ENCODE assay signal across 15 cellular contexts in genomic region chr2:16729901-16730300, GRCh38.
DNase-seq lines count a peak whose midpoint lies in the region; TF ChIP-seq lines count a peak whose summit lies in the region.
"Had no signal": no experiment of that assay in that cellular context is flagged by ENCODE, and none has a peak within 500 bp of the region (broad histone marks: within the 10 kb centered on the region; RNA-seq: fewer than 3 reads in every experiment).

No MANE protein-coding gene starts in this region.

- H3K27me3 ChIP-seq in A673 (replicated peaks; ENCODE audit: insufficient read depth, low read depth, low read length, poor library complexity) (no peaks in the 10 kb centered on the region), DOHH2 (ENCODE audit: control insufficient read depth, low read length) (no peaks in the 10 kb centered on the region)

- no peak for TF ChIP-seq CTCF in A673 (conservative IDR thresholded peaks at IDR 0.05; ENCODE audit: low read depth, low read length)
- TF ChIP-seq CTCF in DOHH2 (IDR thresholded peaks at IDR 0.05; ENCODE audit: low read depth, low read length, poor library complexity, severe bottlenecking) = no peak
- no peak for TF ChIP-seq CTCF in OCI-LY7 (conservative IDR thresholded peaks at IDR 0.05; ENCODE audit: low read length)
- no peak for TF ChIP-seq CTCF in nephron (IDR thresholded peaks at IDR 0.05; ENCODE audit: unreplicated experiment in 3 of 3)

- no peaks in the 10 kb centered on the region for H3F3A ChIP-seq in DOHH2 (ENCODE audit: control insufficient read depth, insufficient read depth)

- intact Hi-C loops in A673 (cut with micrococcal nuclease; ENCODE audit: unreplicated experiment) (no loop called here), OCI-LY7 (cut with micrococcal nuclease; ENCODE audit: unreplicated experiment) (no loop called here)

- BruUV-seq in A673 (replicated peaks; lab: Mats Ljungman, UMichigan) (no TSS peak), OCI-LY7 (replicated peaks; lab: Mats Ljungman, UMichigan) (no TSS peak)

- H3K9me2 ChIP-seq in DOHH2 (replicated peaks; ENCODE audit: control insufficient read depth, low read length) (no peaks in the 10 kb centered on the region), OCI-LY7 (ENCODE audit: insufficient read depth, low read length) (no peaks in the 10 kb centered on the region)

- H3K9me3 Mint-ChIP-seq in nephron = no peaks in the 10 kb centered on the region
- H3K9me3 Mint-ChIP-seq: CD14-positive monocyte had no signal

- peak overlapping the region in 2 of 3 experiments; percentile 10 to 16 for H3K27ac Mint-ChIP-seq in nephron
- H3K27ac Mint-ChIP-seq: CD8-positive, alpha-beta memory T cell had no signal

- H3K4me1 ChIP-seq in A673 (ENCODE audit: insufficient read depth, low read length, poor library complexity, severe bottlenecking) (peaks cover 30% of the 10 kb centered on the region), DOHH2 (ENCODE audit: control insufficient read depth, low read length) (peaks cover 24% of the 10 kb centered on the region), OCI-LY7 (ENCODE audit: insufficient read depth, low read length, poor library complexity, severe bottlenecking) (peaks cover 16% of the 10 kb centered on the region)
- H3K4me1 ChIP-seq: Caco-2, HAP-1 had no signal

- H3K27ac ChIP-seq in A673 (ENCODE audit: low read depth, low read length, poor library complexity, severe bottlenecking) = peak overlapping the region; percentile 18
- H3K27ac ChIP-seq in DOHH2 (ENCODE audit: low read depth, low read length) = no peak overlapping the region
- no peak overlapping the region for H3K27ac ChIP-seq in OCI-LY7 (ENCODE audit: low read depth, low read length, poor library complexity, severe bottlenecking)

- POLR2A ChIA-PET in A673 (lab: Charles Lee; ENCODE audit: low non-redundant PET) = no interaction called here
- POLR2A ChIA-PET in OCI-LY7 (lab: Charles Lee) = interaction anchor here (0.7 kb wide), 2 partner anchors 348 to 526 kb away, joined by 3 read pairs; no protein-coding TSS in a partner anchor

- H3K9me3 ChIP-seq in A673 (ENCODE audit: low read depth, low read length, poor library complexity, severe bottlenecking) (no peaks in the 10 kb centered on the region), DOHH2 (ENCODE audit: control insufficient read depth, insufficient read depth, low read length) (no peaks in the 10 kb centered on the region), OCI-LY7 (ENCODE audit: low read length) (no peaks in the 10 kb centered on the region)
- H3K9me3 ChIP-seq: Caco-2, HAP-1 had no signal

- peaks cover 13% of the 10 kb centered on the region for H3K4me1 Mint-ChIP-seq in nephron
- H3K4me1 Mint-ChIP-seq: CD8-positive, alpha-beta memory T cell had no signal

- H3K79me2 ChIP-seq in DOHH2 (ENCODE audit: control insufficient read depth, low read length) (no peaks in the 10 kb centered on the region), OCI-LY7 (ENCODE audit: insufficient read depth, low read depth, low read length) (no peaks in the 10 kb centered on the region)

- DNase-seq in A673 (ENCODE audit: low spot score) (peak; percentile 56), OCI-LY7 (ENCODE audit: low spot score) (no peak), NOMO-1 treated with DMSO at 0.1 percent for 48 hours (lab: John Stamatoyannopoulos, UW; ENCODE audit: unreplicated experiment) (no peak), ecto neural progenitor cell (ENCODE audit: low spot score) (no peak), NCI-H82 treated with DMSO at 0.1 percent for 48 hours (lab: John Stamatoyannopoulos, UW; ENCODE audit: unreplicated experiment) (no peak)
- DNase-seq: 8988T; ACHN; Caco-2; CD8-positive, alpha-beta memory T cell; DND-41; GF-D8 had no signal

- CTCF ChIA-PET in A673 (lab: Charles Lee) = no interaction called here
- CTCF ChIA-PET in OCI-LY7 (lab: Charles Lee; ENCODE audit: unreplicated experiment) = no interaction called here

- H3K4me2 ChIP-seq in DOHH2 (ENCODE audit: low read length) (peak overlapping the region; percentile 64), OCI-LY7 (ENCODE audit: low read length) (peak overlapping the region; percentile 39)

- no peaks in the 10 kb centered on the region for H3K27me3 Mint-ChIP-seq in nephron (ENCODE audit: low read depth)

- no peaks in the 10 kb centered on the region for H3K36me3 Mint-ChIP-seq in nephron (ENCODE audit: low read depth)
- H3K36me3 Mint-ChIP-seq: CD14-positive monocyte; CD8-positive, alpha-beta memory T cell had no signal

- no peak overlapping the region for H3K4me3 ChIP-seq in A673 (ENCODE audit: low read depth, low read length, poor library complexity, severe bottlenecking)
- peak overlapping the region; percentile 46; the same call in 1 of the 2 replicates for H3K4me3 ChIP-seq in DOHH2 (ENCODE audit: low read length)
- no peak overlapping the region for H3K4me3 ChIP-seq in OCI-LY7 (ENCODE audit: low read depth, low read length, poor library complexity, severe bottlenecking)
- H3K4me3 ChIP-seq: HAP-1 had no signal

- no peaks in the 10 kb centered on the region for H3K36me3 ChIP-seq in A673 (ENCODE audit: insufficient read depth, low read length, poor library complexity, severe bottlenecking)
- H3K36me3 ChIP-seq in DOHH2 (ENCODE audit: control insufficient read depth, low read length) = no peaks in the 10 kb centered on the region
- H3K36me3 ChIP-seq in OCI-LY7 (ENCODE audit: insufficient read depth, low read length) = no peaks in the 10 kb centered on the region
- H3K36me3 ChIP-seq: HAP-1 had no signal

- H4K20me1 ChIP-seq in DOHH2 (ENCODE audit: control insufficient read depth, insufficient read depth, low read depth, low read length) = no peaks in the 10 kb centered on the region
- no peaks in the 10 kb centered on the region for H4K20me1 ChIP-seq in OCI-LY7 (ENCODE audit: insufficient read depth, low read length)

- no peak overlapping the region for H3K4me3 Mint-ChIP-seq in nephron
- H3K4me3 Mint-ChIP-seq: CD14-positive monocyte; CD8-positive, alpha-beta memory T cell had no signal

- H2AFZ ChIP-seq in OCI-LY7 (ENCODE audit: low read length) = peak overlapping the region; percentile 53; the same call in 1 of the 2 replicates
